12 cellular contexts compared by ENCODE assay signal in genomic region chr11:27717801-27718229, GRCh38. TPM values are rescaled to one million over a fixed set of nuclear protein-coding genes. Genes with fewer than 3 reads are reported as not detected.
A peak's percentile ranks its signal among the peaks of the same experiment; 100 is the strongest.
DNase-seq lines count a peak whose midpoint lies in the region; TF ChIP-seq lines count a peak whose summit lies in the region.
"Had no signal": no experiment of that assay in that cellular context is flagged by ENCODE, and none has a peak within 500 bp of the region (broad histone marks: within the 10 kb centered on the region; RNA-seq: fewer than 3 reads in every experiment).

No MANE protein-coding gene starts in this region.

- no peak overlapping the region for H2BK5ac ChIP-seq in H9 (ENCODE audit: insufficient read length, low read length)

- H3K9me3 Mint-ChIP-seq in H9, result peaks cover 0 to 3% of the 10 kb centered on the region in 2 experiments; a peak in 1 of 5 replicates
- peaks cover 6% of the 10 kb centered on the region for H3K9me3 Mint-ChIP-seq in activated CD4-positive, alpha-beta T cell treated with anti-CD3 and anti-CD28 coated beads, Interleukin-2, amount 10 ng/mL, durations not matched to agents 7 days and 5 days

- H2AK5ac ChIP-seq in H9 (ENCODE audit: insufficient read length, low read length), result no peak overlapping the region

- H3K79me1 ChIP-seq in H9 (ENCODE audit: insufficient read depth, low read depth, low read length, poor library complexity, severe bottlenecking), result no peaks in the 10 kb centered on the region

- no peak overlapping the region for H2BK20ac ChIP-seq in H9 (ENCODE audit: low read depth, low read length, poor library complexity, severe bottlenecking)

- TF ChIP-seq CTCF in 22Rv1 (IDR thresholded peaks at IDR 0.05) (no peak), H9 (conservative IDR thresholded peaks at IDR 0.05) (no peak)

- H3K79me2 ChIP-seq in H9 (ENCODE audit: insufficient read depth, low read length), result no peaks in the 10 kb centered on the region

- H3K4me2 ChIP-seq in H9 (ENCODE audit: insufficient read depth, insufficient read length, low read length), result peak overlapping the region; percentile 78
- H3K4me2 ChIP-seq: KMS-11 had no signal

- CTCF ChIA-PET in activated CD4-positive, alpha-beta T cell treated with anti-CD3 and anti-CD28 coated beads, Interleukin-2, amount 10 ng/mL, durations not matched to agents 7 days and 5 days (lab: Charles Lee), result interaction anchor here (1.5 kb wide), 1 partner anchor 19 kb away, joined by 5 read pairs; no protein-coding TSS in a partner anchor

- H3K27ac ChIP-seq in 22Rv1 (peak overlapping the region; percentile 99), H9 (ENCODE audit: insufficient read length, low read depth, low read length) (peak overlapping the region; percentile 76)
- H3K27ac ChIP-seq: KMS-11 had no signal

- H3K4ac ChIP-seq in H9 (ENCODE audit: low read depth, low read length), result no peak overlapping the region; the same call in 1 of the 2 replicates

- no peak overlapping the region for H4K8ac ChIP-seq in H9 (replicated peaks; ENCODE audit: insufficient read length, low read depth, low read length)

- peaks cover 17% of the 10 kb centered on the region; the same call in 1 of the 2 replicates for H3K27me3 ChIP-seq in H9 (ENCODE audit: insufficient read depth, low read length)

- DNase-seq in H9 (no peak), astrocyte of the hippocampus (ENCODE audit: low read depth, low spot score) (peak; percentile 52), iPS-NIHi11 (ENCODE audit: low spot score) (peak; percentile 18), HUDEP-2 (lab: John Stamatoyannopoulos, UW; ENCODE audit: unreplicated experiment in 76 of 76) (no peak), ACHN (no peak)
- DNase-seq in activated CD4-positive, CD25-positive, alpha-beta regulatory T cell treated with anti-CD3 and anti-CD28 coated beads, Interleukin-2, amount 50 U/mL, for 72 hours, result no peak
- DNase-seq in activated CD4-positive, alpha-beta T cell treated with anti-CD3 and anti-CD28 coated beads, Interleukin-2, amount 10 ng/mL, durations not matched to agents 7 days and 5 days, result no peak
- DNase-seq: activated T-cell treated with anti-CD3 and anti-CD28 coated beads, Interleukin-2, amount 50 U/mL, for 1 hour; effector memory CD4-positive, alpha-beta T cell had no signal

- H2AFZ ChIP-seq in H9 (ENCODE audit: low read length), result no peak overlapping the region

- no peak overlapping the region for H4K5ac ChIP-seq in H9 (ENCODE audit: insufficient read length, low read depth, low read length)

- no peaks in the 10 kb centered on the region; a peak in 1 of 7 replicates for H3K36me3 Mint-ChIP-seq in H9 (ENCODE audit: insufficient read depth in 1 of 3, low read depth in 3 of 3)
- H3K36me3 Mint-ChIP-seq in activated CD4-positive, alpha-beta T cell treated with anti-CD3 and anti-CD28 coated beads, Interleukin-2, amount 10 ng/mL, durations not matched to agents 7 days and 5 days (ENCODE audit: low read depth), result peaks cover 4% of the 10 kb centered on the region

- no peaks in the 10 kb centered on the region for H4K20me1 ChIP-seq in H9 (ENCODE audit: control insufficient read depth, insufficient read depth, insufficient read length)

- H3K23me2 ChIP-seq in H9 (ENCODE audit: insufficient read length, low read depth, low read length, poor library complexity, severe bottlenecking), result peaks cover 37% of the 10 kb centered on the region

- peaks cover 32 to 37% of the 10 kb centered on the region in 2 experiments for H3K4me1 Mint-ChIP-seq in H9
- H3K4me1 Mint-ChIP-seq in activated CD4-positive, alpha-beta T cell treated with anti-CD3 and anti-CD28 coated beads, Interleukin-2, amount 10 ng/mL, durations not matched to agents 7 days and 5 days, result peaks cover 2% of the 10 kb centered on the region

- peak overlapping the region; percentile 80 for H2BK120ac ChIP-seq in H9 (ENCODE audit: low read depth, low read length, poor library complexity, severe bottlenecking)

- peak overlapping the region; percentile 79 for H3K9ac ChIP-seq in H9 (ENCODE audit: extremely low read depth, insufficient read length, low read length)
- H3K9ac ChIP-seq: KMS-11 had no signal

- H3K27me3 Mint-ChIP-seq in H9 (ENCODE audit: low read depth), result peaks cover 39% of the 10 kb centered on the region
- peaks cover 58% of the 10 kb centered on the region for H3K27me3 Mint-ChIP-seq in activated CD4-positive, alpha-beta T cell treated with anti-CD3 and anti-CD28 coated beads, Interleukin-2, amount 10 ng/mL, durations not matched to agents 7 days and 5 days

- no peak overlapping the region for H3K23ac ChIP-seq in H9 (ENCODE audit: insufficient read length, low read depth, low read length)

- H2BK15ac ChIP-seq in H9 (ENCODE audit: low read depth, low read length), result no peak overlapping the region

- no peak overlapping the region for H3T11ph ChIP-seq in H9 (ENCODE audit: low read length)

- H2BK12ac ChIP-seq in H9 (ENCODE audit: insufficient read length, low read depth, low read length), result no peak overlapping the region

- POLR2A ChIA-PET in activated CD4-positive, alpha-beta T cell treated with anti-CD3 and anti-CD28 coated beads, Interleukin-2, amount 10 ng/mL, durations not matched to agents 7 days and 5 days (lab: Charles Lee), result no interaction called here

- WGBS in H9 (ENCODE audit: extremely low coverage, insufficient read length, low lambda C conversion rate), result no CpG with 5 or more reads among the region's 8 CpGs

- peak overlapping the region; percentile 86 to 96 for H3K4me3 Mint-ChIP-seq in H9
- H3K4me3 Mint-ChIP-seq in activated CD4-positive, alpha-beta T cell treated with anti-CD3 and anti-CD28 coated beads, Interleukin-2, amount 10 ng/mL, durations not matched to agents 7 days and 5 days, result no peak overlapping the region

- in situ Hi-C loops in ACHN (cut with HindIII; ENCODE audit: low pct_ligation_motif_present, low pct_unique_long_range_greater_than_20kb, low sequenced_read_pairs), result no loop called here

- H3K14ac ChIP-seq in H9 (ENCODE audit: insufficient read depth, low read length), result peak overlapping the region; percentile 44; the same call in 1 of the 2 replicates

- no peaks in the 10 kb centered on the region for H3K9me3 ChIP-seq in H9 (ENCODE audit: control insufficient read depth, low read depth, low read length)
- H3K9me3 ChIP-seq: mucosa of descending colon had no signal

- H3K27ac Mint-ChIP-seq in H9, result peak overlapping the region; percentile 80 to 100 (median 99)
- no peak overlapping the region for H3K27ac Mint-ChIP-seq in activated CD4-positive, alpha-beta T cell treated with anti-CD3 and anti-CD28 coated beads, Interleukin-2, amount 10 ng/mL, durations not matched to agents 7 days and 5 days

- peak overlapping the region; percentile 67 for H3K18ac ChIP-seq in H9 (ENCODE audit: insufficient read length, low read depth, low read length)

- H3K4me1 ChIP-seq in H9 (ENCODE audit: insufficient read depth, low read length), result no peaks in the 10 kb centered on the region; the same call in 1 of the 2 replicates

- H4K91ac ChIP-seq in H9 (ENCODE audit: insufficient read length, low read depth, low read length), result no peak overlapping the region

- H3K56ac ChIP-seq in H9 (ENCODE audit: insufficient read length, low read depth, low read length), result no peak overlapping the region

RNA-seq across cellular contexts. Expression of gene BDNF, which starts 17.6 kb away (rescaled TPM):
- total RNA-seq in H9 (2021), result 2.6 and 2.7 TPM in 2 replicates
- not detected for total RNA-seq in activated CD4-positive, alpha-beta T cell treated with anti-CD3 and anti-CD28 coated beads, Interleukin-2, amount 10 ng/mL, durations not matched to agents 7 days and 5 days

Comparison
In these comparisons a context has a peak if more than half of its experiments do, and no peak if none do; other contexts are left out.
1. DNase-seq: peak in astrocyte of the hippocampus (single experiment) and iPS-NIHi11 (single experiment); none in H9 (single experiment), HUDEP-2 (0 of 76), activated CD4-positive, CD25-positive, alpha-beta regulatory T cell treated with anti-CD3 and anti-CD28 coated beads, Interleukin-2, amount 50 U/mL, for 72 hours (single experiment), ACHN (single experiment) and activated CD4-positive, alpha-beta T cell treated with anti-CD3 and anti-CD28 coated beads, Interleukin-2, amount 10 ng/mL, durations not matched to agents 7 days and 5 days (single experiment).